ENCODE assay signal across 33 cellular contexts in the genomic region with DNA sequence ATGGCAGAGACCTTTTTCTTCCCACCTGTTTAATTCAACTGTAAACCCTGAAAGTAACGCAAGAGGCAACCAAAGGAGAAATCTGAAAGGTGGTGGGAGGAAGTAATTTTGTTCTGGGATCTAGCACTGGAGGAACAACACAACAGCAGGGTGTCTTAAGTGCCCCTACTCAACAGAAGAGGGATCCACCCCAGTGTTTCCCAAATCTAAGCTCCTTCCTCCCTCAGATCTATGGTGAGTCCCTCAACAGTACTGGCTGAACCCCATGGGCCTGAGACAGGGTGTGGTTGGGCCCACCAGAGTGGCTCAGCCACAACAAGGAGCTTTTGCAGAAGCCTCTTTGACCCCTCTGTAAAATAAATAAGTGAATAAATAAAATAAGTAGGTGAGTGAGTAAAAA.
"Had no signal": no experiment of that assay in that cellular context is flagged by ENCODE, and none has a peak within 500 bp of the region (broad histone marks: within the 10 kb centered on the region; RNA-seq: fewer than 3 reads in every experiment).

No MANE protein-coding gene starts in this region.

- H3K9me3 Mint-ChIP-seq: activated CD4-positive, alpha-beta memory T cell treated with anti-CD3 and anti-CD28 coated beads for 36 hours; activated CD4-positive, alpha-beta T cell treated with anti-CD3 and anti-CD28 coated beads, Interleukin-2, amount 10 ng/mL, durations not matched to agents 24 days and 14 days; activated naive CD4-positive, alpha-beta T cell treated with anti-CD3 and anti-CD28 coated beads, Interleukin-2, amount 10 ng/mL, durations not matched to agents 7 days and 5 days; activated naive CD4-positive, alpha-beta T cell treated with anti-CD3 and anti-CD28 coated beads, Interleukin-2, amount 50 U/mL, for 72 hours; activated naive CD8-positive, alpha-beta T cell treated with anti-CD3 and anti-CD28 coated beads, Interleukin-2, amount 10 ng/mL, durations not matched to agents 7 days and 5 days; activated T-helper 1 cell treated with anti-CD3 and anti-CD28 coated beads, Interleukin-12 subunit alpha, Interleukin-12 subunit beta, Interleukin-2, Interleukin-4 antibody, amounts not matched to agents 30 ng/mL and 10 ng/mL and 1 ng/mL, durations not matched to agents 14 hours and 24 hours and 36 hours; brain; T-helper 2 cell treated with Interferon-gamma antibody and Interleukin-4, amounts not matched to agents 5 μg/mL and 100 μg/mL, for 36 hours had no signal

- ATAC-seq: activated CD4-positive, alpha-beta T cell treated with anti-CD3 and anti-CD28 coated beads for 36 hours; activated CD8-positive, alpha-beta memory T cell treated with anti-CD3 and anti-CD28 coated beads, Interleukin-2, amount 10 ng/mL, durations not matched to agents 7 days and 5 days; activated CD8-positive, alpha-beta T cell treated with anti-CD3 and anti-CD28 coated beads, Interleukin-2, amount 10 ng/mL, durations not matched to agents 7 days and 5 days; activated naive CD4-positive, alpha-beta T cell treated with anti-CD3 and anti-CD28 coated beads, Interleukin-2, amount 50 U/mL, for 72 hours; gastroesophageal sphincter; T-helper 17 cell had no signal

- H3K4me1 ChIP-seq: ascending aorta, breast epithelium, colonic mucosa, esophagus squamous epithelium, gastroesophageal sphincter had no signal

- H3K4me3 Mint-ChIP-seq: activated CD4-positive, alpha-beta memory T cell treated with anti-CD3 and anti-CD28 coated beads for 36 hours; activated CD4-positive, alpha-beta T cell treated with anti-CD3 and anti-CD28 coated beads for 36 hours; activated CD4-positive, alpha-beta T cell treated with anti-CD3 and anti-CD28 coated beads, Interleukin-2, amount 10 ng/mL, durations not matched to agents 24 days and 14 days; activated CD8-positive, alpha-beta memory T cell treated with anti-CD3 and anti-CD28 coated beads, Interleukin-2, amount 10 ng/mL, durations not matched to agents 7 days and 5 days; activated CD8-positive, alpha-beta T cell treated with anti-CD3 and anti-CD28 coated beads, Interleukin-2, amount 10 ng/mL, durations not matched to agents 7 days and 5 days; activated naive CD4-positive, alpha-beta T cell treated with anti-CD3 and anti-CD28 coated beads, Interleukin-2, amount 10 ng/mL, durations not matched to agents 7 days and 5 days; activated naive CD8-positive, alpha-beta T cell treated with anti-CD3 and anti-CD28 coated beads, Interleukin-2, amount 10 ng/mL, durations not matched to agents 7 days and 5 days; activated T-helper 1 cell treated with anti-CD3 and anti-CD28 coated beads, Interleukin-12 subunit alpha, Interleukin-12 subunit beta, Interleukin-2, Interleukin-4 antibody, amounts not matched to agents 30 ng/mL and 10 ng/mL and 1 ng/mL, durations not matched to agents 14 hours and 24 hours and 36 hours; brain; T-helper 17 cell; T-helper 2 cell treated with Interferon-gamma antibody and Interleukin-4, amounts not matched to agents 5 μg/mL and 100 μg/mL, for 36 hours had no signal

- DNase-seq: activated CD4-positive, alpha-beta memory T cell treated with anti-CD3 and anti-CD28 coated beads for 36 hours; activated CD4-positive, alpha-beta T cell treated with anti-CD3 and anti-CD28 coated beads for 36 hours; activated CD4-positive, alpha-beta T cell treated with anti-CD3 and anti-CD28 coated beads, Interleukin-2, amount 10 ng/mL, durations not matched to agents 24 days and 14 days; activated CD4-positive, CD25-positive, alpha-beta regulatory T cell; activated CD4-positive, CD25-positive, alpha-beta regulatory T cell treated with anti-CD3 and anti-CD28 coated beads, Interleukin-2, amount 50 U/mL, for 72 hours; activated CD8-positive, alpha-beta memory T cell treated with anti-CD3 and anti-CD28 coated beads, Interleukin-2, amount 10 ng/mL, durations not matched to agents 7 days and 5 days; activated CD8-positive, alpha-beta memory T cell treated with anti-CD3 and anti-CD28 coated beads, Interleukin-2, amount 50 U/mL, for 4 hours; activated CD8-positive, alpha-beta T cell treated with anti-CD3 and anti-CD28 coated beads, Interleukin-2, amount 10 ng/mL, durations not matched to agents 7 days and 5 days; activated gamma-delta T cell; activated naive CD4-positive, alpha-beta T cell; activated naive CD4-positive, alpha-beta T cell treated with anti-CD3 and anti-CD28 coated beads, Interleukin-2, amount 10 ng/mL, durations not matched to agents 7 days and 5 days; activated naive CD8-positive, alpha-beta T cell treated with anti-CD3 and anti-CD28 coated beads, Interleukin-2, amount 10 ng/mL, durations not matched to agents 7 days and 5 days; activated T-cell treated with anti-CD3 and anti-CD28 coated beads, Interleukin-2, amount 50 U/mL, for 1 hour; activated T-cell treated with anti-CD3 and anti-CD28 coated beads, Interleukin-2, amount 50 U/mL, for 48 hours; central memory CD4-positive, alpha-beta T cell; cerebellar nuclear complex; colonic mucosa; effector CD8-positive, alpha-beta T cell; esophagus squamous epithelium; foreskin melanocyte; T-helper 1 cell; T-helper 17 cell; T1000; WERI-Rb-1 had no signal

- H3K27me3 ChIP-seq: ascending aorta, breast epithelium, cardiac muscle cell, colonic mucosa, esophagus squamous epithelium, gastroesophageal sphincter had no signal

- H3K4me1 Mint-ChIP-seq: activated CD4-positive, alpha-beta T cell treated with anti-CD3 and anti-CD28 coated beads for 36 hours; activated CD4-positive, alpha-beta T cell treated with anti-CD3 and anti-CD28 coated beads, Interleukin-2, amount 10 ng/mL, durations not matched to agents 24 days and 14 days; activated CD8-positive, alpha-beta memory T cell treated with anti-CD3 and anti-CD28 coated beads, Interleukin-2, amount 10 ng/mL, durations not matched to agents 7 days and 5 days; activated naive CD4-positive, alpha-beta T cell treated with anti-CD3 and anti-CD28 coated beads, Interleukin-2, amount 10 ng/mL, durations not matched to agents 7 days and 5 days; activated naive CD8-positive, alpha-beta T cell treated with anti-CD3 and anti-CD28 coated beads, Interleukin-2, amount 10 ng/mL, durations not matched to agents 7 days and 5 days; T-helper 17 cell had no signal

- H3K9me3 ChIP-seq: ascending aorta, breast epithelium, colonic mucosa, esophagus squamous epithelium, gastroesophageal sphincter had no signal

- H3K27ac Mint-ChIP-seq: activated CD4-positive, alpha-beta memory T cell treated with anti-CD3 and anti-CD28 coated beads for 36 hours; activated CD4-positive, alpha-beta T cell treated with anti-CD3 and anti-CD28 coated beads for 36 hours; activated CD4-positive, alpha-beta T cell treated with anti-CD3 and anti-CD28 coated beads, Interleukin-2, amount 10 ng/mL, durations not matched to agents 24 days and 14 days; activated CD8-positive, alpha-beta memory T cell treated with anti-CD3 and anti-CD28 coated beads, Interleukin-2, amount 10 ng/mL, durations not matched to agents 7 days and 5 days; activated CD8-positive, alpha-beta T cell treated with anti-CD3 and anti-CD28 coated beads, Interleukin-2, amount 10 ng/mL, durations not matched to agents 7 days and 5 days; activated naive CD4-positive, alpha-beta T cell treated with anti-CD3 and anti-CD28 coated beads, Interleukin-2, amount 10 ng/mL, durations not matched to agents 7 days and 5 days; activated naive CD4-positive, alpha-beta T cell treated with anti-CD3 and anti-CD28 coated beads, Interleukin-2, amount 50 U/mL, for 72 hours; activated naive CD8-positive, alpha-beta T cell treated with anti-CD3 and anti-CD28 coated beads, Interleukin-2, amount 10 ng/mL, durations not matched to agents 7 days and 5 days; activated T-helper 1 cell treated with anti-CD3 and anti-CD28 coated beads, Interleukin-12 subunit alpha, Interleukin-12 subunit beta, Interleukin-2, Interleukin-4 antibody, amounts not matched to agents 30 ng/mL and 10 ng/mL and 1 ng/mL, durations not matched to agents 14 hours and 24 hours and 36 hours; brain; T-helper 17 cell; T-helper 2 cell treated with Interferon-gamma antibody and Interleukin-4, amounts not matched to agents 5 μg/mL and 100 μg/mL, for 36 hours had no signal

- H3K27ac ChIP-seq: ascending aorta, breast epithelium, cardiac muscle cell, colonic mucosa, epithelial cell of prostate, esophagus squamous epithelium, gastroesophageal sphincter, WERI-Rb-1 had no signal

- H3K27me3 Mint-ChIP-seq: activated CD4-positive, alpha-beta memory T cell treated with anti-CD3 and anti-CD28 coated beads for 36 hours; activated CD4-positive, alpha-beta T cell treated with anti-CD3 and anti-CD28 coated beads for 36 hours; activated CD4-positive, alpha-beta T cell treated with anti-CD3 and anti-CD28 coated beads, Interleukin-2, amount 10 ng/mL, durations not matched to agents 24 days and 14 days; activated CD8-positive, alpha-beta memory T cell treated with anti-CD3 and anti-CD28 coated beads, Interleukin-2, amount 10 ng/mL, durations not matched to agents 7 days and 5 days; activated naive CD4-positive, alpha-beta T cell treated with anti-CD3 and anti-CD28 coated beads, Interleukin-2, amount 10 ng/mL, durations not matched to agents 7 days and 5 days; activated naive CD8-positive, alpha-beta T cell treated with anti-CD3 and anti-CD28 coated beads, Interleukin-2, amount 10 ng/mL, durations not matched to agents 7 days and 5 days; T-helper 17 cell had no signal

- H3K36me3 Mint-ChIP-seq: activated CD4-positive, alpha-beta memory T cell treated with anti-CD3 and anti-CD28 coated beads for 36 hours; activated CD8-positive, alpha-beta memory T cell treated with anti-CD3 and anti-CD28 coated beads, Interleukin-2, amount 10 ng/mL, durations not matched to agents 7 days and 5 days; activated naive CD4-positive, alpha-beta T cell treated with anti-CD3 and anti-CD28 coated beads, Interleukin-2, amount 10 ng/mL, durations not matched to agents 7 days and 5 days; activated naive CD4-positive, alpha-beta T cell treated with anti-CD3 and anti-CD28 coated beads, Interleukin-2, amount 50 U/mL, for 72 hours; activated naive CD8-positive, alpha-beta T cell treated with anti-CD3 and anti-CD28 coated beads, Interleukin-2, amount 10 ng/mL, durations not matched to agents 7 days and 5 days; brain had no signal

- H3K4me3 ChIP-seq: ascending aorta, breast epithelium, cardiac muscle cell, colonic mucosa, esophagus squamous epithelium, gastroesophageal sphincter had no signal
